24 cellular contexts compared by ENCODE assay signal in the genomic region with DNA sequence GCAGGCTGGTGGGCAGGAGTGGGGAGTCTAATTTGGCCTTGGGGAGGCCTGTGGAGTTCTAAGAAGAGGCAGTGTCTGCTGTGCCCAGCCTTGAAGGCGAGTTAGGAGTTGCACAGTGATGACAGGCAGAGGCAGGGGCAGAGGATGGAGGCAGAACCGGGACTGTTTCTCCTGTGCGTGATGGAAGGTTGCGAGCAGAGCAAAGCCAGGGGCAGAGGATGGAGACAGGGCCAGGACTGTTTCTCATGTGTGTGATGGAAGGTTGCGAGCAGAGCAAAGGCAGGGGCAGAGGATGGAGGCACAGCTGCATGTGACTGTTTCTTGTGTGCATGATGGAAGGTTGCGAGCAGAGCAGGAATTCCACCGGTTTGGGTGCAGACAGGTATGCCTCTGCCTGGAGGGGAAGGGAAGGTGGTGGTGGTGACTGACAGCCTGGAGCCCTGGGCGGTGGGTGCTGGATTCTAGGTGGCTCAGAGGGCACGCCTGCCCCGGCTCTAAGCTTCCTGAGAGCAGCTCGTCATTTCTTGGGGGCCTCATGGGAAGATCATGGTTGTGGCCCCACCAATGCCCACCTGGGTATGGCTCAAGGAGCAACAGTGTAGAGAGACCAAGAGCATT. TPM values are rescaled to one million over a fixed set of nuclear protein-coding genes. Genes with fewer than 3 reads are reported as not detected.
"Had no signal": no experiment of that assay in that cellular context is flagged by ENCODE, and none has a peak within 500 bp of the region (broad histone marks: within the 10 kb centered on the region; RNA-seq: fewer than 3 reads in every experiment).

No MANE protein-coding gene starts in this region.

- H3K4me1 ChIP-seq: ascending aorta, breast epithelium, gastrocnemius medialis, lower lobe of right lung, pancreas, upper lobe of left lung had no signal

- ATAC-seq: activated CD8-positive, alpha-beta T cell treated with anti-CD3 and anti-CD28 coated beads for 36 hours; esophagus mucosa; gastrocnemius medialis; lower lobe of right lung; pancreas; sciatic nerve had no signal

- H3K27me3 ChIP-seq: ascending aorta, breast epithelium, pancreas, testis, upper lobe of left lung had no signal

- H3K4me3 Mint-ChIP-seq: activated CD8-positive, alpha-beta T cell treated with anti-CD3 and anti-CD28 coated beads for 36 hours; activated naive CD4-positive, alpha-beta T cell treated with anti-CD3 and anti-CD28 coated beads, Interleukin-2, amount 10 ng/mL, durations not matched to agents 7 days and 5 days; stimulated activated effector memory CD8-positive, alpha-beta T cell treated with anti-CD3 and anti-CD28 coated beads, Interleukin-12 subunit alpha, Interleukin-12 subunit beta, amount 100 ng/mL, for 72 hours had no signal

- H3K9me3 ChIP-seq: ascending aorta, breast epithelium, gastrocnemius medialis, lower lobe of right lung, pancreas, testis, upper lobe of left lung had no signal

- H3K4me3 ChIP-seq: ascending aorta, breast epithelium, gastrocnemius medialis, lower lobe of right lung, pancreas, smooth muscle cell, testis, upper lobe of left lung had no signal

- H3K27ac ChIP-seq: ascending aorta, breast epithelium, gastrocnemius medialis, lower lobe of right lung, pancreas, testis, upper lobe of left lung, WERI-Rb-1 had no signal

- H3K27ac Mint-ChIP-seq: activated CD8-positive, alpha-beta T cell treated with anti-CD3 and anti-CD28 coated beads for 36 hours; activated naive CD4-positive, alpha-beta T cell treated with anti-CD3 and anti-CD28 coated beads, Interleukin-2, amount 10 ng/mL, durations not matched to agents 7 days and 5 days; activated T-helper 2 cell treated with anti-CD3 and anti-CD28 coated beads, Interferon-gamma antibody, Interleukin-2, Interleukin-4, amounts not matched to agents 10 μg/mL and 5 μg/mL and 100 μg/mL, durations not matched to agents 14 hours and 24 hours and 36 hours; stimulated activated effector memory CD8-positive, alpha-beta T cell treated with anti-CD3 and anti-CD28 coated beads, Interleukin-12 subunit alpha, Interleukin-12 subunit beta, amount 100 ng/mL, for 72 hours had no signal

- H3K9me3 Mint-ChIP-seq: activated T-helper 2 cell treated with anti-CD3 and anti-CD28 coated beads, Interferon-gamma antibody, Interleukin-2, Interleukin-4, amounts not matched to agents 10 μg/mL and 5 μg/mL and 100 μg/mL, durations not matched to agents 14 hours and 24 hours and 36 hours; stimulated activated effector memory CD8-positive, alpha-beta T cell treated with anti-CD3 and anti-CD28 coated beads, Interleukin-12 subunit alpha, Interleukin-12 subunit beta, amount 100 ng/mL, for 72 hours had no signal

- FAIRE-seq: keratinocyte, pancreas had no signal

- DNase-seq: activated CD8-positive, alpha-beta T cell treated with anti-CD3 and anti-CD28 coated beads for 36 hours; activated naive CD4-positive, alpha-beta T cell treated with anti-CD3 and anti-CD28 coated beads, Interleukin-2, amount 10 ng/mL, durations not matched to agents 7 days and 5 days; activated T-cell treated with anti-CD3 and anti-CD28 coated beads, Interleukin-2, amount 50 U/mL, for 1 hour; cerebellar nuclear complex; cortex of kidney; effector CD4-positive, alpha-beta T cell; gastrocnemius medialis; lower lobe of right lung; midbrain; stimulated activated CD4-positive, alpha-beta T cell treated with anti-CD3 and anti-CD28 coated beads, Interleukin-4, amount 100 ng/mL, for 24 hours; T-helper 2 cell; testis; WERI-Rb-1 had no signal

- H3K36me3 ChIP-seq: ascending aorta, breast epithelium, gastrocnemius medialis, lower lobe of right lung, pancreas, upper lobe of left lung had no signal

- H3K4me2 ChIP-seq: smooth muscle cell had no signal

RNA-seq across cellular contexts. Expression of a gene that starts 8.7 kb away (rescaled TPM):
- total RNA-seq: ascending aorta, gastrocnemius medialis had no signal

RNA-seq across cellular contexts. Expression of a gene that starts 16.0 kb away (rescaled TPM):
- total RNA-seq: activated T-helper 2 cell treated with anti-CD3 and anti-CD28 coated beads, Interferon-gamma antibody, Interleukin-2, Interleukin-4, amounts not matched to agents 10 μg/mL and 5 μg/mL and 100 μg/mL, durations not matched to agents 14 hours and 24 hours and 36 hours; ascending aorta had no signal
- polyA plus RNA-seq: neural cell had no signal

RNA-seq across cellular contexts. Expression of a gene that starts 57.3 kb away (rescaled TPM):
- polyA plus RNA-seq: neural cell had no signal
